In the genomic region with DNA sequence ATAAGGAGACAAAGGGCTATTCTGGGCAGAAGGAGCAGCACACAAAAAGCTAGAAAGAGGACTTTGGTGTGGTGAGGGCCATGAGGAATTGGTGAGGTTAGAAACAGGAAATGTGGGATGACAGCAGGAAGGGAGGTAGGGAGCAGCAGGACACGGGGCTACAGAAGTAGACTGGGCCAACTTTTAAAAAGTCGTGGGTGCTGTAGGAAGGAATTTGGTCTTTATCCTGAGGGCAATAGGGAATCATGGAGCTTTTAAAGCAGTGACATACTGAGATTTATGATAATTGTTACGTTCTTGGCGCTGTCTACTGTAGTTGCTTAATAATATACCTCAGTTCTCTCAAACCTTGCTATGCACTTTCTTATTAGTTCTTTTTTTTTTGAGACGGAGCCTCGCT, we compare ENCODE assay signal across 26 cellular contexts. TPM values are rescaled to one million over a fixed set of nuclear protein-coding genes. Genes with fewer than 3 reads are reported as not detected.
DNase-seq lines count a peak whose midpoint lies in the region; ATAC-seq and TF ChIP-seq lines count a peak whose summit lies in the region.
"Had no signal": no experiment of that assay in that cellular context is flagged by ENCODE, and none has a peak within 500 bp of the region (broad histone marks: within the 10 kb centered on the region; RNA-seq: fewer than 3 reads in every experiment).

No MANE protein-coding gene starts in this region.

- no peaks in the 10 kb centered on the region for H3K4me1 ChIP-seq in breast epithelium
- H3K4me1 ChIP-seq in mammary epithelial cell (ENCODE audit: insufficient read depth, low read length), result peaks cover 3% of the 10 kb centered on the region
- H3K4me1 ChIP-seq: Caco-2 had no signal

- no peak for TF ChIP-seq POLR2A in breast epithelium (IDR thresholded peaks at IDR 0.05)

- POLR2A ChIA-PET in MCF 10A (lab: Yijun Ruan, JAX), result no interaction called here

- no peaks in the 10 kb centered on the region for H3K9me3 Mint-ChIP-seq in MCF 10A (ENCODE audit: unreplicated experiment)
- H3K9me3 Mint-ChIP-seq: HFFc6, T-cell had no signal

- 21% methylated on average over 5 of the region's 6 CpGs for WGBS in mammary epithelial cell (ENCODE audit: low coverage, missing lambda C conversion rate)

- CTCF ChIA-PET in MCF 10A (lab: Yijun Ruan, JAX) (interaction anchor here (0.6 to 1.2 kb wide), 4 partner anchors 17 to 250 kb away, joined by 3 to 5 read pairs (median 3); no protein-coding TSS in a partner anchor), mammary epithelial cell (lab: Charles Lee; ENCODE audit: low non-redundant PET) (no interaction called here)

- TF ChIP-seq CTCF in MCF 10A (IDR thresholded peaks at IDR 0.05; ENCODE audit: unreplicated experiment) (no peak), breast epithelium (IDR thresholded peaks at IDR 0.05) (no peak), mammary epithelial cell (conservative IDR thresholded peaks at IDR 0.05 in 1 of 2, IDR thresholded peaks at IDR 0.05 in 1 of 2; ENCODE audit: extremely low read depth in 1 of 2, insufficient read depth in 1 of 2, low read depth in 1 of 2, low read length in 2 of 2) (no peak)

- H3K9ac ChIP-seq in mammary epithelial cell (ENCODE audit: insufficient read depth, low read length), result no peak overlapping the region

- peaks cover 10% of the 10 kb centered on the region for H3K4me1 Mint-ChIP-seq in MCF 10A (ENCODE audit: insufficient read depth, unreplicated experiment)

- H4K20me1 ChIP-seq in mammary epithelial cell (ENCODE audit: insufficient read depth, low read length), result no peaks in the 10 kb centered on the region

- dilution Hi-C loops in mammary epithelial cell (cut with HindIII; ENCODE audit: low sequenced_read_pairs), result loop anchor here (25.0 kb wide), 1 partner anchor 244 kb away; no protein-coding TSS in a partner anchor

- BruUV-seq in MCF 10A (replicated peaks; lab: Mats Ljungman, UMichigan), result no TSS peak
- BruUV-seq in mammary epithelial cell (replicated peaks; lab: Mats Ljungman, UMichigan), result no TSS peak

- H3K79me2 ChIP-seq in mammary epithelial cell (ENCODE audit: insufficient read depth, low read length), result no peaks in the 10 kb centered on the region

- peak overlapping the region; percentile 6 for H3K27ac Mint-ChIP-seq in MCF 10A (ENCODE audit: low read depth, unreplicated experiment)
- H3K27ac Mint-ChIP-seq: HFFc6, T-cell had no signal

- peaks cover 6% of the 10 kb centered on the region for H3K36me3 Mint-ChIP-seq in MCF 10A (ENCODE audit: insufficient read depth, unreplicated experiment)
- H3K36me3 Mint-ChIP-seq: T-cell had no signal

- intact Hi-C loops in MCF 10A (cut with micrococcal nuclease), result no loop called here
- intact Hi-C loops in breast epithelium (cut with DNase I; ENCODE audit: low total_unique reads), result no loop called here
- intact Hi-C loops in mammary epithelial cell (cut with micrococcal nuclease), result no loop called here

- H2AFZ ChIP-seq in mammary epithelial cell (ENCODE audit: low read depth, low read length), result peak overlapping the region; percentile 42

- no peak overlapping the region for H3K4me3 Mint-ChIP-seq in MCF 10A (ENCODE audit: unreplicated experiment)
- H3K4me3 Mint-ChIP-seq: HFFc6, T-cell had no signal

- peak overlapping the region in 1 of 2 donors; percentile 54 for H3K27ac ChIP-seq in breast epithelium
- H3K27ac ChIP-seq in mammary epithelial cell (ENCODE audit: insufficient read depth, low read depth, low read length), result no peak overlapping the region
- H3K27ac ChIP-seq: 22Rv1, C4-2B, HL-60 had no signal

- no peak overlapping the region for H3K4me2 ChIP-seq in mammary epithelial cell (ENCODE audit: insufficient read depth, low read depth, low read length)

- H3K27me3 ChIP-seq in breast epithelium (no peaks in the 10 kb centered on the region), mammary epithelial cell (ENCODE audit: insufficient read depth, low read length) (no peaks in the 10 kb centered on the region)

- no peak for ATAC-seq in HG03442 (IDR thresholded peaks at IDR 0.05; ENCODE audit: unreplicated experiment)
- no peak for ATAC-seq in HG03460 (IDR thresholded peaks at IDR 0.05; ENCODE audit: unreplicated experiment)
- ATAC-seq: GM12878, T-cell had no signal

- peaks cover 1% of the 10 kb centered on the region for H3K27me3 Mint-ChIP-seq in MCF 10A (ENCODE audit: insufficient read depth, unreplicated experiment)

- in situ Hi-C loops in mammary epithelial cell (cut with MboI; ENCODE audit: low sequenced_read_pairs in 2 of 2), result no loop called here

- H3K36me3 ChIP-seq in breast epithelium (no peaks in the 10 kb centered on the region), mammary epithelial cell (ENCODE audit: insufficient read depth, low read length) (no peaks in the 10 kb centered on the region)
- H3K36me3 ChIP-seq: MG63 had no signal

- H3K9me3 ChIP-seq in breast epithelium (no peaks in the 10 kb centered on the region), mammary epithelial cell (replicated peaks; ENCODE audit: insufficient read depth, low read length) (no peaks in the 10 kb centered on the region)
- H3K9me3 ChIP-seq: Caco-2, MG63 had no signal

- H3K4me3 ChIP-seq in breast epithelium (no peak overlapping the region), mammary epithelial cell (replicated peaks in 1 of 3; ENCODE audit: insufficient read depth in 1 of 3, low read depth in 2 of 3, low read length in 3 of 3) (no peak overlapping the region)
- H3K4me3 ChIP-seq: GM12878, MG63 had no signal

- DNase-seq in MCF 10A (ENCODE audit: unreplicated experiment), result no peak
- DNase-seq in breast epithelium (ENCODE audit: low spot score in 2 of 2), result no peak
- DNase-seq in RPMI7951 (ENCODE audit: low read depth), result peak; percentile 16
- no peak for DNase-seq in mammary epithelial cell
- no peak for DNase-seq in NAMALWA (ENCODE audit: low spot score)
- no peak for DNase-seq in effector CD4-positive, alpha-beta T cell
- DNase-seq: Caco-2, DMS 273 treated with DMSO at 0.1 percent for 48 hours, DMS79 treated with DMSO at 0.1 percent for 48 hours, H7, HFFc6, MG63, NCI-H1048, NCI-H1417 treated with DMSO at 0.1 percent for 48 hours, NCI-H187, NCI-H446 treated with DMSO at 0.1 percent for 48 hours, NCI-H526 treated with DMSO at 0.1 percent for 48 hours, OCI-M1, Right ventricle myocardium superior, T-cell had no signal

RNA-seq across cellular contexts. Expression of gene CHURC1, which starts 8.2 kb away (rescaled TPM):
- total RNA-seq in MCF 10A (2022) (72.5 and 89.2 TPM in 2 replicates), breast epithelium (100 to 1,000 TPM in 2 of 3 donors, 10 to 100 TPM in 1; 85.6 to 122 (median 102) TPM), mammary epithelial cell (10 to 100 TPM; 49.9 to 55.7 TPM)
- 55.1 and 62.2 TPM in 2 replicates for total RNA-seq in RPMI7951 (2014; rRNA removed; shearing (Covaris generic))
- polyA plus RNA-seq in mammary epithelial cell, result 38.7 TPM
- polyA minus RNA-seq in mammary epithelial cell, result 1.7 TPM

RNA-seq across cellular contexts. Expression of gene SPTB, which starts 26.3 kb away (rescaled TPM):
- total RNA-seq in MCF 10A (2022), result 1.3 and 2.1 TPM in 2 replicates
- 1 to 10 TPM in 2 of 3 donors, under 1 TPM in 1; 0.88 to 2.6 (median 2.1) TPM for total RNA-seq in breast epithelium
- total RNA-seq in RPMI7951 (2014; rRNA removed; shearing (Covaris generic)), result 0.84 and 1.2 TPM in 2 replicates
- under 1 TPM; under 0.01 to 0.35 TPM for total RNA-seq in mammary epithelial cell
- 0.06 TPM for polyA plus RNA-seq in mammary epithelial cell
- 0.93 TPM for polyA minus RNA-seq in mammary epithelial cell

RNA-seq across cellular contexts. Expression of gene GPX2, which starts 36.5 kb away (rescaled TPM):
- not detected in 2 replicates for total RNA-seq in MCF 10A (2022)
- total RNA-seq in breast epithelium, result 1 to 10 TPM in 2 of 3 donors, not detected in 1; 4.4 to 7.5 TPM
- not detected in 2 replicates for total RNA-seq in RPMI7951 (2014; rRNA removed; shearing (Covaris generic))
- total RNA-seq in mammary epithelial cell, result 10 to 100 TPM; 10.3 to 22.0 TPM
- 19.8 TPM for polyA plus RNA-seq in mammary epithelial cell
- 4.7 TPM for polyA minus RNA-seq in mammary epithelial cell
- total RNA-seq: GM12878, HFFc6, Right ventricle myocardium superior had no signal
- polyA plus RNA-seq: GM12878 had no signal
